ENCODE assay signal across 9 cellular contexts in genomic region chr1:156704930-156705320, GRCh38. TPM values are rescaled to one million over a fixed set of nuclear protein-coding genes. Genes with fewer than 3 reads are reported as not detected.
A peak's percentile ranks its signal among the peaks of the same experiment; 100 is the strongest.
DNase-seq lines count a peak whose midpoint lies in the region; ATAC-seq, FAIRE-seq and TF ChIP-seq lines count a peak whose summit lies in the region.
"Had no signal": no experiment of that assay in that cellular context is flagged by ENCODE, and none has a peak within 500 bp of the region (broad histone marks: within the 10 kb centered on the region; RNA-seq: fewer than 3 reads in every experiment).

No MANE protein-coding gene starts in this region.

- H3K27me3 Mint-ChIP-seq in activated T-cell treated with anti-CD3 and anti-CD28 coated beads, Interleukin-2, amount 50 U/mL, for 24 hours = peaks cover 43% of the 10 kb centered on the region

- ATAC-seq in A549 (peak; percentile 32 to 55; a peak in 4 of 6 replicates), GM21515 (IDR thresholded peaks at IDR 0.05; ENCODE audit: unreplicated experiment) (no peak)

- CTCF ChIA-PET in A549 (lab: Yijun Ruan, JAX) (interaction anchor here (1.0 to 52.1 kb wide), 10 partner anchors 11 to 94 kb away, joined by 3 to 2258 read pairs (median 6); partner anchors contain the start of genes CRABP2, ISG20L2, METTL25B and NES), HEK293T (lab: Yijun Ruan, JAX) (interaction anchor here (1.1 to 20.6 kb wide), 6 partner anchors 13 to 156 kb away, joined by 4 to 429 read pairs (median 12); partner anchors contain the start of genes ISG20L2, METTL25B, NES and NTRK1)

- H3K4me3 Mint-ChIP-seq in activated T-cell treated with anti-CD3 and anti-CD28 coated beads, Interleukin-2, amount 50 U/mL, for 24 hours = peak overlapping the region; percentile 70

- no peak for TF ChIP-seq CTCF in A549 (IDR thresholded peaks at IDR 0.05)
- no peak for TF ChIP-seq CTCF in prostate gland (IDR thresholded peaks at IDR 0.05)

- TF ChIP-seq EP300 in A549 (IDR thresholded peaks at IDR 0.05) = no peak

- peaks cover 34% of the 10 kb centered on the region for H3K4me1 Mint-ChIP-seq in activated T-cell treated with anti-CD3 and anti-CD28 coated beads, Interleukin-2, amount 50 U/mL, for 24 hours (ENCODE audit: low read depth)

- WGBS in A549 (ENCODE audit: missing lambda C conversion rate) = 20% methylated on average over 21 of the region's 29 CpGs
- WGBS in prostate gland = under 1% methylated on average over 23 of the region's 29 CpGs
- WGBS in small intestine, 3 donors = 2 to 3% (median 2%) methylated on average over 26 to 29 of the region's 29 CpGs

- H3K27me3 ChIP-seq in prostate gland (replicated peaks; ENCODE audit: insufficient read depth) (no peaks in the 10 kb centered on the region), small intestine (ENCODE audit: control insufficient read depth in 2 of 2, insufficient read depth in 2 of 2, low read length in 2 of 2) (peaks cover 2 to 6% of the 10 kb centered on the region in 2 donors)

- peak; percentile 43 to 53 for DNase-seq in A549 (ENCODE audit: low read depth in 1 of 2, low spot score in 1 of 2)
- no peak for DNase-seq in HEK293T (ENCODE audit: extremely low spot score)
- peak; percentile 64 for DNase-seq in activated T-cell treated with anti-CD3 and anti-CD28 coated beads, Interleukin-2, amount 50 U/mL, for 24 hours
- DNase-seq in head of caudate nucleus = peak in 33 of 42 donors; percentile 15 to 62 (median 34)
- no peak for DNase-seq in prostate gland (ENCODE audit: low spot score)
- no peak for DNase-seq in NCI-H526 treated with DMSO at 0.1 percent for 48 hours (lab: John Stamatoyannopoulos, UW)
- DNase-seq in small intestine = no peak

- H3K4me2 ChIP-seq in A549 = peak overlapping the region; percentile 99

- no peaks in the 10 kb centered on the region for H3K36me3 ChIP-seq in prostate gland
- H3K36me3 ChIP-seq in small intestine (ENCODE audit: control insufficient read depth in 2 of 2, insufficient read depth in 2 of 2, low read length in 2 of 2) = no peaks in the 10 kb centered on the region

- intact Hi-C loops in head of caudate nucleus (cut with DNase I) = no loop called here
- intact Hi-C loops in prostate gland (cut with DNase I) = no loop called here

- no peak for TF ChIP-seq RAD21 in A549 (conservative IDR thresholded peaks at IDR 0.05 in 1 of 2, IDR thresholded peaks at IDR 0.05 in 1 of 2)

- POLR2A ChIA-PET in A549 (lab: Yijun Ruan, JAX) (interaction anchor here (1.1 kb wide), 1 partner anchor 9 kb away, joined by 3 read pairs; no protein-coding TSS in a partner anchor), HEK293T (lab: Yijun Ruan, JAX) (interaction anchor here (1.5 to 9.5 kb wide), 6 partner anchors 10 to 47 kb away, joined by 4 to 120 read pairs (median 8); partner anchors contain the start of genes HDGF, ISG20L2, METTL25B and MRPL24)

- H3K27ac ChIP-seq in A549 (peak overlapping the region; percentile 65 to 86), prostate gland (no peak overlapping the region), small intestine (ENCODE audit: low read depth in 1 of 2, low read length in 1 of 2) (no peak overlapping the region)

- peaks cover 50% of the 10 kb centered on the region for H3K4me1 ChIP-seq in A549
- peaks cover 12% of the 10 kb centered on the region for H3K4me1 ChIP-seq in prostate gland (replicated peaks)
- peaks cover 8 to 12% of the 10 kb centered on the region in 2 donors for H3K4me1 ChIP-seq in small intestine (ENCODE audit: control insufficient read depth in 2 of 2, insufficient read depth in 1 of 2, low read depth in 1 of 2, low read length in 1 of 2)

- H3K4me3 ChIP-seq in A549 = peak overlapping the region; percentile 45
- peak overlapping the region; percentile 31 to 33 for H3K4me3 ChIP-seq in prostate gland
- H3K4me3 ChIP-seq in small intestine (ENCODE audit: low read depth in 1 of 2, low read length in 2 of 2) = peak overlapping the region in 1 of 2 donors; percentile 15

- FAIRE-seq in A549 (lab: Jason Lieb, UNC) = no peak
- FAIRE-seq in small intestine (lab: Jason Lieb, UNC) = no peak
- FAIRE-seq: GM12878 had no signal

- TF ChIP-seq POLR2A in A549 (IDR thresholded peaks at IDR 0.05; ENCODE audit: low read length) = no peak
- TF ChIP-seq POLR2A in prostate gland (IDR thresholded peaks at IDR 0.05) = peak; percentile 55

- H3K9me3 ChIP-seq in A549 = no peaks in the 10 kb centered on the region
- H3K9me3 ChIP-seq in prostate gland = no peaks in the 10 kb centered on the region
- H3K9me3 ChIP-seq in small intestine (ENCODE audit: control insufficient read depth, low read depth) = no peaks in the 10 kb centered on the region

- no peaks in the 10 kb centered on the region for H3K9me3 Mint-ChIP-seq in activated T-cell treated with anti-CD3 and anti-CD28 coated beads, Interleukin-2, amount 50 U/mL, for 24 hours

- peak overlapping the region; percentile 44 for H3K27ac Mint-ChIP-seq in activated T-cell treated with anti-CD3 and anti-CD28 coated beads, Interleukin-2, amount 50 U/mL, for 24 hours

- H3K36me3 Mint-ChIP-seq in activated T-cell treated with anti-CD3 and anti-CD28 coated beads, Interleukin-2, amount 50 U/mL, for 24 hours (ENCODE audit: low read depth) = no peaks in the 10 kb centered on the region

TF ChIP-seq in A549, 52 proteins besides CTCF, POLR2A, EP300 and RAD21 (continues in another document):
- TF ChIP-seq, protein P1, sequence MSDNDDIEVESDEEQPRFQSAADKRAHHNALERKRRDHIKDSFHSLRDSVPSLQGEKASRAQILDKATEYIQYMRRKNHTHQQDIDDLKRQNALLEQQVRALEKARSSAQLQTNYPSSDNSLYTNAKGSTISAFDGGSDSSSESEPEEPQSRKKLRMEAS (IDR thresholded peaks at IDR 0.05) = peak; percentile 89
- no peak for TF ChIP-seq ZC3H11A (IDR thresholded peaks at IDR 0.05)
- TF ChIP-seq JUN (IDR thresholded peaks at IDR 0.05) = 0 out of 5 replicates have a peak, but pooled peaks of 1 of the 2 experiments have one; percentile 27
- TF ChIP-seq KDM5A (IDR thresholded peaks at IDR 0.05) = no peak
- no peak for TF ChIP-seq POLR2AphosphoS2 (conservative IDR thresholded peaks at IDR 0.05; ENCODE audit: low read length)
- no peak for TF ChIP-seq SMC3 (IDR thresholded peaks at IDR 0.05)
- TF ChIP-seq PHF8 (IDR thresholded peaks at IDR 0.05; ENCODE audit: borderline replicate concordance, low read depth) = no peak

TF ChIP-seq in HEK293T, 16 proteins besides CTCF, POLR2A, EP300 and RAD21:
- TF ChIP-seq SUZ12 (IDR thresholded peaks at IDR 0.05) = no peak
- peak; percentile 72; the same call in 1 of the 2 replicates for TF ChIP-seq L3MBTL2 (conservative IDR thresholded peaks at IDR 0.05)
- no peak for TF ChIP-seq LEF1 (IDR thresholded peaks at IDR 0.05; ENCODE audit: borderline replicate concordance)
- no peak for TF ChIP-seq PKNOX1 (IDR thresholded peaks at IDR 0.05)

RNA-seq across cellular contexts. Expression of gene CRABP2, which starts 0.5 kb away (rescaled TPM):
- polyA plus RNA-seq in A549 (2011; rRNA removed) (1.4 and 1.7 TPM in 2 replicates), A549 (2017; fragmentation: RNase III; extraction: RNeasy Plus Mini Kit Qiagen cat#74134 plus additional on column Dnase treatment) (15.6 to 19.1 TPM (median 17.9 TPM) in 3 replicates), small intestine (1 to 10 TPM in 1 of 3 donors, under 1 TPM in 2; 0.81 to 1.9 (median 0.89) TPM)
- 2.9 and 3.8 TPM in 2 replicates for polyA plus RNA-seq in A549 (2012; cell fraction: cytosol; rRNA removed)
- 6.1 and 8.7 TPM in 2 replicates for polyA plus RNA-seq in A549 (2012; cell fraction: nucleus; rRNA removed)
- 1.0 TPM in 1 of 2 replicates, not detected in the other for polyA minus RNA-seq in A549 (2011; rRNA and poly(A)+ RNA removed)
- total RNA-seq in prostate gland = 10 to 100 TPM; 27.3 to 30.8 TPM

RNA-seq across cellular contexts. Expression of gene METTL25B, which starts 23.3 kb away (rescaled TPM):
- 18.5 and 22.1 TPM in 2 replicates for polyA plus RNA-seq in A549 (2011; rRNA removed)
- polyA plus RNA-seq in A549 (2012; cell fraction: cytosol; rRNA removed) = 19.4 and 21.3 TPM in 2 replicates
- 34.1 and 34.8 TPM in 2 replicates for polyA plus RNA-seq in A549 (2012; cell fraction: nucleus; rRNA removed)
- polyA plus RNA-seq in A549 (2017; fragmentation: RNase III; extraction: RNeasy Plus Mini Kit Qiagen cat#74134 plus additional on column Dnase treatment) = 15.7 to 21.7 TPM (median 16.7 TPM) in 3 replicates
- polyA minus RNA-seq in A549 (2011; rRNA and poly(A)+ RNA removed) = 19.6 and 21.6 TPM in 2 replicates
- 10 to 100 TPM; 62.0 to 69.5 TPM for total RNA-seq in prostate gland
- polyA plus RNA-seq in small intestine = 10 to 100 TPM; 27.8 to 79.8 (median 41.1) TPM

RNA-seq across cellular contexts. Expression of gene ISG20L2, which starts 23.6 kb away (rescaled TPM):
- polyA plus RNA-seq in A549 (2011; rRNA removed) = 42.5 and 55.7 TPM in 2 replicates
- 29.2 and 35.7 TPM in 2 replicates for polyA plus RNA-seq in A549 (2012; cell fraction: cytosol; rRNA removed)
- polyA plus RNA-seq in A549 (2012; cell fraction: nucleus; rRNA removed) = 12.5 and 17.9 TPM in 2 replicates
- polyA plus RNA-seq in A549 (2017; fragmentation: RNase III; extraction: RNeasy Plus Mini Kit Qiagen cat#74134 plus additional on column Dnase treatment) = 27.6 to 31.4 TPM (median 29.6 TPM) in 3 replicates
- polyA minus RNA-seq in A549 (2011; rRNA and poly(A)+ RNA removed) = 44.0 and 56.0 TPM in 2 replicates
- total RNA-seq in prostate gland = 10 to 100 TPM; 19.4 to 34.4 TPM
- polyA plus RNA-seq in small intestine = 10 to 100 TPM; 12.5 to 16.6 (median 13.2) TPM

RNA-seq across cellular contexts. Expression of gene NES, which starts 27.7 kb away (rescaled TPM):
- polyA plus RNA-seq in A549 (2011; rRNA removed) = 0.57 and 0.65 TPM in 2 replicates
- 0.34 and 0.39 TPM in 2 replicates for polyA plus RNA-seq in A549 (2012; cell fraction: cytosol; rRNA removed)
- 2.5 and 2.7 TPM in 2 replicates for polyA plus RNA-seq in A549 (2012; cell fraction: nucleus; rRNA removed)
- polyA plus RNA-seq in A549 (2017; fragmentation: RNase III; extraction: RNeasy Plus Mini Kit Qiagen cat#74134 plus additional on column Dnase treatment) = 2.1 to 2.8 TPM (median 2.1 TPM) in 3 replicates
- 0.45 and 0.54 TPM in 2 replicates for polyA minus RNA-seq in A549 (2011; rRNA and poly(A)+ RNA removed)
- total RNA-seq in prostate gland = 10 to 100 TPM; 11.2 to 33.4 TPM
- polyA plus RNA-seq in small intestine = 10 to 100 TPM in 1 of 3 donors, 1 to 10 TPM in 1, under 1 TPM in 1; 0.22 to 11.8 (median 1.1) TPM

RNA-seq across cellular contexts. Expression of gene MRPL24, which starts 36.0 kb away (rescaled TPM):
- polyA plus RNA-seq in A549 (2011; rRNA removed) = 170 and 246 TPM in 2 replicates
- polyA plus RNA-seq in A549 (2012; cell fraction: cytosol; rRNA removed) = 174 and 183 TPM in 2 replicates
- polyA plus RNA-seq in A549 (2012; cell fraction: nucleus; rRNA removed) = 74.5 and 122 TPM in 2 replicates
- 195 to 207 TPM (median 198 TPM) in 3 replicates for polyA plus RNA-seq in A549 (2017; fragmentation: RNase III; extraction: RNeasy Plus Mini Kit Qiagen cat#74134 plus additional on column Dnase treatment)
- polyA minus RNA-seq in A549 (2011; rRNA and poly(A)+ RNA removed) = 53.9 and 86.1 TPM in 2 replicates
- 10 to 100 TPM; 55.0 to 67.1 TPM for total RNA-seq in prostate gland
- 100 to 1,000 TPM in 1 of 3 donors, 10 to 100 TPM in 2; 57.7 to 102 (median 59.2) TPM for polyA plus RNA-seq in small intestine

Comparison
In these comparisons a context has a peak if more than half of its experiments do, and no peak if none do; other contexts are left out.
1. DNase-seq: peak in A549 (2 of 2), activated T-cell treated with anti-CD3 and anti-CD28 coated beads, Interleukin-2, amount 50 U/mL, for 24 hours (single experiment) and head of caudate nucleus (33 of 42); none in HEK293T (single experiment), prostate gland (single experiment), NCI-H526 treated with DMSO at 0.1 percent for 48 hours (single experiment) and small intestine (single experiment).
2. H3K27ac ChIP-seq: peak in A549 (2 of 2); none in prostate gland (0 of 2) and small intestine (0 of 2).